Comparison of ENCODE assay signal across 8 cellular contexts in the genomic region with DNA sequence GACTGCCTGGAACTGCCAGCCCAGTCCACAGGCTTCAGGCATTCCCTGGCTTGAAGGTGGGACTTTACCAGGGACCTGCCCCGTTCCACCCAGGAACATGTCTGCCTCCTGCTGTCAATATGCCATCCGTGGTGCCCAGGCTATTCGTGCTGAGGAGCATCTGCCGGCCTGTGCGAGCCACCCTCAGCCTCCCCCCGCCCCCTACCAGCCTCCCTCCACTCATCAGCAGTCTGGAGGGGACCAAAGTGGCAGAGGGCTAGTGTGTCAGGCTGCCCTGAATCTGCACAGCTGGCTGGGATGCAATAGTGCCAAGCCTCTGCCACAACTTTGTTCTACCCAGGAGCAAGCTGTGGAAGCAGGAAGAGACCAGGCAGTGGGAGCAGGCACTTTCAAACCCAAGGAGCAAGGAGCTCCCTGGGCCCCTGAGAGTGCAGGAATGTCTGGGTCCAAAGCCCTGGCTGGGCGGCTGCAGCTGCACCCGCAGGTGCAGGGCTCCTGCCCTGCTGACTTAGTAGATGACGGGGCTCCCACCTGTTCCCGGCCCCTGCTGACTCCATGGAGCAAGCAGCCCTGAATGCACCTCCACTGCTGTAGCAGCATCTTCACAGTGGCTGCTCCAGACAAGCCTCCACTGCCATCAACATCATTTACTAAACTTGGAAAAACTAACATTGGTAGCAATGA.
"Had no signal": no experiment of that assay in that cellular context is flagged by ENCODE, and none has a peak within 500 bp of the region (broad histone marks: within the 10 kb centered on the region; RNA-seq: fewer than 3 reads in every experiment).

No MANE protein-coding gene starts in this region.

- H3K9me3 ChIP-seq: HAP-1 had no signal

- FAIRE-seq: HepG2 had no signal

- DNase-seq: H7, HFFc6, KBM-7 had no signal

- ATAC-seq: HCT116, HepG2 had no signal

- H3K36me3 ChIP-seq: HAP-1 had no signal

- H3K4me2 ChIP-seq: GM23338 had no signal

- H3K4me1 ChIP-seq: HAP-1 had no signal

- H3K4me3 ChIP-seq: GM23338, HAP-1 had no signal

- H3K27ac ChIP-seq: HL-60 had no signal

- H2AFZ ChIP-seq: GM23338 had no signal
